In genomic region chr7:103141753-103142404, GRCh38 we compare ENCODE assay signal across 1 cellular context.
TF ChIP-seq lines count a peak whose summit lies in the region.

No MANE protein-coding gene starts in this region.

TF ChIP-seq in GM23338, 12 proteins besides CTCF, POLR2A, EP300 and RAD21 (continued from another document):
- TF ChIP-seq, protein P1, sequence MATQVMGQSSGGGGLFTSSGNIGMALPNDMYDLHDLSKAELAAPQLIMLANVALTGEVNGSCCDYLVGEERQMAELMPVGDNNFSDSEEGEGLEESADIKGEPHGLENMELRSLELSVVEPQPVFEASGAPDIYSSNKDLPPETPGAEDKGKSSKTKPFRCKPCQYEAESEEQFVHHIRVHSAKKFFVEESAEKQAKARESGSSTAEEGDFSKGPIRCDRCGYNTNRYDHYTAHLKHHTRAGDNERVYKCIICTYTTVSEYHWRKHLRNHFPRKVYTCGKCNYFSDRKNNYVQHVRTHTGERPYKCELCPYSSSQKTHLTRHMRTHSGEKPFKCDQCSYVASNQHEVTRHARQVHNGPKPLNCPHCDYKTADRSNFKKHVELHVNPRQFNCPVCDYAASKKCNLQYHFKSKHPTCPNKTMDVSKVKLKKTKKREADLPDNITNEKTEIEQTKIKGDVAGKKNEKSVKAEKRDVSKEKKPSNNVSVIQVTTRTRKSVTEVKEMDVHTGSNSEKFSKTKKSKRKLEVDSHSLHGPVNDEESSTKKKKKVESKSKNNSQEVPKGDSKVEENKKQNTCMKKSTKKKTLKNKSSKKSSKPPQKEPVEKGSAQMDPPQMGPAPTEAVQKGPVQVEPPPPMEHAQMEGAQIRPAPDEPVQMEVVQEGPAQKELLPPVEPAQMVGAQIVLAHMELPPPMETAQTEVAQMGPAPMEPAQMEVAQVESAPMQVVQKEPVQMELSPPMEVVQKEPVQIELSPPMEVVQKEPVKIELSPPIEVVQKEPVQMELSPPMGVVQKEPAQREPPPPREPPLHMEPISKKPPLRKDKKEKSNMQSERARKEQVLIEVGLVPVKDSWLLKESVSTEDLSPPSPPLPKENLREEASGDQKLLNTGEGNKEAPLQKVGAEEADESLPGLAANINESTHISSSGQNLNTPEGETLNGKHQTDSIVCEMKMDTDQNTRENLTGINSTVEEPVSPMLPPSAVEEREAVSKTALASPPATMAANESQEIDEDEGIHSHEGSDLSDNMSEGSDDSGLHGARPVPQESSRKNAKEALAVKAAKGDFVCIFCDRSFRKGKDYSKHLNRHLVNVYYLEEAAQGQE (IDR thresholded peaks at IDR 0.05; ENCODE audit: unreplicated experiment), result no peak
- TF ChIP-seq CREB1 (CRISPR knock-in tag; IDR thresholded peaks at IDR 0.05; ENCODE audit: low read depth) (no peak), EZH2 (IDR thresholded peaks at IDR 0.05; ENCODE audit: low read depth, unreplicated experiment) (no peak), ZNF114 (CRISPR knock-in tag; IDR thresholded peaks at IDR 0.05) (no peak)
